ENCODE assay signal across 25 cellular contexts in genomic region chr18:10776493-10776892, GRCh38.
DNase-seq lines count a peak whose midpoint lies in the region; ATAC-seq, FAIRE-seq and TF ChIP-seq lines count a peak whose summit lies in the region.
"Had no signal": no experiment of that assay in that cellular context is flagged by ENCODE, and none has a peak within 500 bp of the region (broad histone marks: within the 10 kb centered on the region; RNA-seq: fewer than 3 reads in every experiment).

No MANE protein-coding gene starts in this region.

- H3K27ac ChIP-seq in esophagus muscularis mucosa (replicated peaks in 1 of 4) (no peak overlapping the region), right cardiac atrium (ENCODE audit: low read length) (no peak overlapping the region)
- H3K27ac ChIP-seq: HL-60 had no signal

- TF ChIP-seq POLR2A in GM12892 (IDR thresholded peaks at IDR 0.05; ENCODE audit: low read depth, low read length) = no peak
- no peak for TF ChIP-seq POLR2A in esophagus muscularis mucosa (IDR thresholded peaks at IDR 0.05; ENCODE audit: low read depth)

- peak; percentile 56 for FAIRE-seq in GM12892 (lab: Jason Lieb, UNC)
- FAIRE-seq: A204.1 had no signal

- no peaks in the 10 kb centered on the region for H3K36me3 ChIP-seq in esophagus muscularis mucosa
- H3K36me3 ChIP-seq: BE2C had no signal

- H3K4me3 ChIP-seq in esophagus muscularis mucosa = no peak overlapping the region
- no peak overlapping the region for H3K4me3 ChIP-seq in right cardiac atrium (ENCODE audit: low read length)

- peaks cover 0 to 4% (median 0%) of the 10 kb centered on the region in 4 donors for H3K27me3 ChIP-seq in esophagus muscularis mucosa
- no peaks in the 10 kb centered on the region for H3K27me3 ChIP-seq in right cardiac atrium (ENCODE audit: control insufficient read depth, insufficient read depth)
- H3K27me3 ChIP-seq: BE2C had no signal

- ATAC-seq in right cardiac atrium = peak in 1 of 2 donors; percentile 61
- ATAC-seq: HCT116 had no signal

- no peaks in the 10 kb centered on the region for H3K4me1 ChIP-seq in esophagus muscularis mucosa
- H3K4me1 ChIP-seq in right cardiac atrium (ENCODE audit: control insufficient read depth, insufficient read depth, low read length) = no peaks in the 10 kb centered on the region
- H3K4me1 ChIP-seq: BE2C had no signal

- peaks cover 0 to 7% (median 0%) of the 10 kb centered on the region in 4 donors for H3K9me3 ChIP-seq in esophagus muscularis mucosa
- H3K9me3 ChIP-seq in right cardiac atrium (ENCODE audit: control insufficient read depth, low read length) = peaks cover 2% of the 10 kb centered on the region
- H3K9me3 ChIP-seq: BE2C had no signal

- intact Hi-C loops in esophagus muscularis mucosa (cut with DNase I) = no loop called here
- intact Hi-C loops in right cardiac atrium (cut with DNase I) = no loop called here

- TF ChIP-seq EP300 in esophagus muscularis mucosa (IDR thresholded peaks at IDR 0.05) = no peak

- no peak for DNase-seq in GM12892 (ENCODE audit: insufficient read length)
- DNase-seq in HuH-7 (ENCODE audit: low spot score) = peak; percentile 28
- peak; percentile 68 for DNase-seq in esophagus muscularis mucosa (ENCODE audit: extremely low spot score)
- peak in 2 of 3 donors; percentile 38 to 70 for DNase-seq in right cardiac atrium
- no peak for DNase-seq in T-helper 9 cell
- DNase-seq in NCI-H748 treated with DMSO at 0.1 percent for 48 hours (lab: John Stamatoyannopoulos, UW) = no peak
- no peak for DNase-seq in NCI-H226
- DNase-seq in GM10266 (ENCODE audit: extremely low spot score) = no peak
- DNase-seq: ACHN; BE2C; C1 segment of cervical spinal cord; CD4-positive, CD25-positive, alpha-beta regulatory T cell; CD8-positive, alpha-beta memory T cell; COR-L47; DMS 273 treated with DMSO at 0.1 percent for 48 hours; DMS53; DND-41; EL; GOT3; H7; HFFc6; IMR-90 had no signal

- TF ChIP-seq CTCF in esophagus muscularis mucosa (IDR thresholded peaks at IDR 0.05) = no peak
- TF ChIP-seq CTCF in GM10266 (IDR thresholded peaks at IDR 0.05; ENCODE audit: control insufficient read depth, insufficient read depth, low read depth, missing control alignments) = no peak

- WGBS in esophagus muscularis mucosa = 71% methylated on average over 6 of the region's 6 CpGs
- WGBS in right cardiac atrium = 69% methylated on average over 6 of the region's 6 CpGs

Comparison
In these comparisons a context has a peak if more than half of its experiments do, and no peak if none do; other contexts are left out.
1. DNase-seq: peak in HuH-7 (single experiment), esophagus muscularis mucosa (single experiment) and right cardiac atrium (2 of 3); none in GM12892 (single experiment), T-helper 9 cell (single experiment), NCI-H748 treated with DMSO at 0.1 percent for 48 hours (single experiment), NCI-H226 (single experiment) and GM10266 (single experiment).